Comparison of ENCODE assay signal across 9 cellular contexts in the genomic region with DNA sequence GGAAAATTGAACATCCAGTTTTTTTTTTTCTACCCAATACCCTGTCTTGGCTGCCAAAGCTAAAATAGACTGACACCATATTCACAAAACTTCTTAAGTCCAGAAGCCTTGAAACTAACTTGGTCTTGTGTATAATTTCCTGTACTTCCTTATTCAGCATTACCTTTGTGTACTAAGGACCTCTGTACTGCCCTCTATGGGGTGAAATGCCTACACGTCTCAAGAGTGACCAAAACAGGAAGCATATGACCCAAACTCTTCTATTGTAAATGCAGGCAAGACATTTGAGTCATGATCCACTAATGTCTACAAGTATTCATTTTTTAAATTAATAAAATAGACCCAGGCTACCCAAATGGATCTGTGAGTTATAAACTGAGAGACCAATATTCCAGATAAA. TPM values are rescaled to one million over a fixed set of nuclear protein-coding genes. Genes with fewer than 3 reads are reported as not detected.
DNase-seq lines count a peak whose midpoint lies in the region; ATAC-seq and TF ChIP-seq lines count a peak whose summit lies in the region.
"Had no signal": no experiment of that assay in that cellular context is flagged by ENCODE, and none has a peak within 500 bp of the region (broad histone marks: within the 10 kb centered on the region; RNA-seq: fewer than 3 reads in every experiment).

No MANE protein-coding gene starts in this region.

- H3K36me3 ChIP-seq in Panc1 (ENCODE audit: control insufficient read depth, insufficient read depth, low read length) (no peaks in the 10 kb centered on the region; the same call in 1 of the 2 replicates), hepatocyte (replicated peaks; ENCODE audit: insufficient read depth, low read depth) (no peaks in the 10 kb centered on the region), thyroid gland (no peaks in the 10 kb centered on the region)
- H3K36me3 ChIP-seq: SJSA1 had no signal

- no peak for TF ChIP-seq CTCF in GM13976 (IDR thresholded peaks at IDR 0.05; ENCODE audit: borderline replicate concordance, control extremely low read depth, extremely low read depth, insufficient read depth, missing control alignments)
- TF ChIP-seq CTCF in Panc1 (IDR thresholded peaks at IDR 0.05), result peak; percentile 54; the same call in 1 of the 2 replicates
- TF ChIP-seq CTCF in hepatocyte (IDR thresholded peaks at IDR 0.05; ENCODE audit: poor library complexity), result peak; percentile 39
- TF ChIP-seq CTCF in thyroid gland (IDR thresholded peaks at IDR 0.05), result peak in 1 of 6 experiments; percentile 18

- no peak overlapping the region for H3K4me2 ChIP-seq in hepatocyte

- no peak overlapping the region for H2AFZ ChIP-seq in hepatocyte

- TF ChIP-seq POLR2A in thyroid gland (IDR thresholded peaks at IDR 0.05), result no peak

- intact Hi-C loops in Panc1 (cut with micrococcal nuclease; ENCODE audit: unreplicated experiment), result no loop called here
- intact Hi-C loops in thyroid gland (cut with DNase I), result no loop called here

- no peaks in the 10 kb centered on the region for H3K9me2 ChIP-seq in hepatocyte (replicated peaks; ENCODE audit: insufficient read depth)

- in situ Hi-C loops in GM13976 (cut with MboI; ENCODE audit: low sequenced_read_pairs, unreplicated experiment) (no loop called here), Panc1 (cut with HindIII; ENCODE audit: low pct_unique_long_range_greater_than_20kb, low sequenced_read_pairs) (no loop called here)

- H3K27me3 ChIP-seq in Panc1 (ENCODE audit: control insufficient read depth, insufficient read depth, low read length) (no peaks in the 10 kb centered on the region), hepatocyte (no peaks in the 10 kb centered on the region), thyroid gland (no peaks in the 10 kb centered on the region)
- H3K27me3 ChIP-seq: SJSA1 had no signal

- H3K9me3 ChIP-seq in Panc1 (ENCODE audit: control insufficient read depth, insufficient read depth, low read depth, low read length) (no peaks in the 10 kb centered on the region), hepatocyte (ENCODE audit: low read depth) (no peaks in the 10 kb centered on the region), thyroid gland (no peaks in the 10 kb centered on the region)
- H3K9me3 ChIP-seq: SJSA1 had no signal

- no TSS peak for BruUV-seq in Panc1 (replicated peaks; lab: Mats Ljungman, UMichigan)

- H3K4me3 ChIP-seq in Panc1 (ENCODE audit: low read depth in 2 of 2, low read length in 2 of 2) (no peak overlapping the region), hepatocyte (no peak overlapping the region), thyroid gland (replicated peaks in 1 of 3) (no peak overlapping the region)
- H3K4me3 ChIP-seq: SJSA1 had no signal

- 53% methylated on average over 1 of the region's 1 CpG for WGBS in hepatocyte (ENCODE audit: low lambda C conversion rate, missing lambda C conversion rate)
- 48 to 68% methylated on average over 1 of the region's 1 CpG for WGBS in thyroid gland, 2 donors

- H3K79me2 ChIP-seq in hepatocyte, result no peaks in the 10 kb centered on the region

- POLR2A ChIA-PET in Panc1 (lab: Charles Lee), result no interaction called here

- ATAC-seq in HG02798 (IDR thresholded peaks at IDR 0.05; ENCODE audit: poor library complexity, unreplicated experiment) (peak; percentile 76), Panc1 (no peak)

- H4K20me1 ChIP-seq in hepatocyte (ENCODE audit: insufficient read depth, poor library complexity, severe bottlenecking), result no peaks in the 10 kb centered on the region

- H3K27ac ChIP-seq in Panc1 (ENCODE audit: low read length) (no peak overlapping the region; the same call in 1 of the 2 replicates), hepatocyte (no peak overlapping the region), thyroid gland (no peak overlapping the region)
- H3K27ac ChIP-seq: SJSA1 had no signal

- H3K4me1 ChIP-seq in Panc1 (ENCODE audit: control insufficient read depth, insufficient read depth, low read length) (no peaks in the 10 kb centered on the region), hepatocyte (ENCODE audit: insufficient read depth) (no peaks in the 10 kb centered on the region), thyroid gland (no peaks in the 10 kb centered on the region)
- H3K4me1 ChIP-seq: SJSA1 had no signal

- CTCF ChIA-PET in Panc1 (lab: Charles Lee), result interaction anchor here (0.6 to 0.7 kb wide), 2 partner anchors 36 to 470 kb away, joined by 3 to 7 read pairs; no protein-coding TSS in a partner anchor

- peak; percentile 5 for DNase-seq in GM13976 (ENCODE audit: low spot score)
- peak; percentile 2 for DNase-seq in Panc1 (ENCODE audit: low read depth, low spot score)
- peak; percentile 39 for DNase-seq in hepatocyte (ENCODE audit: low spot score)
- DNase-seq in retina, result no peak
- DNase-seq in activated CD8-positive, alpha-beta memory T cell treated with anti-CD3 and anti-CD28 coated beads, Interleukin-2, amount 50 U/mL, for 4 hours, result no peak
- no peak for DNase-seq in NCI-H1092 treated with DMSO at 0.1 percent for 48 hours (lab: John Stamatoyannopoulos, UW)
- no peak for DNase-seq in thyroid gland

RNA-seq across cellular contexts. Expression of a gene that starts 50.4 kb away (rescaled TPM):
- not detected for total RNA-seq in Panc1 (2021; ENCODE audit: unreplicated experiment)
- polyA plus RNA-seq in Panc1 (2012; ENCODE audit: insufficient read length), result not detected
- 4.0 and 4.8 TPM in 2 replicates for total RNA-seq in hepatocyte
- polyA plus RNA-seq in hepatocyte, result 2.0 and 3.0 TPM in 2 replicates
- 1 to 10 TPM in 3 of 4 donors, under 1 TPM in 1; 0.25 to 2.1 (median 1.1) TPM for total RNA-seq in thyroid gland
- total RNA-seq: SJSA1 had no signal

Comparison
In these comparisons a context has a peak if more than half of its experiments do, and no peak if none do; other contexts are left out.
1. DNase-seq: peak in GM13976 (single experiment), Panc1 (single experiment) and hepatocyte (single experiment); none in retina (single experiment), activated CD8-positive, alpha-beta memory T cell treated with anti-CD3 and anti-CD28 coated beads, Interleukin-2, amount 50 U/mL, for 4 hours (single experiment), NCI-H1092 treated with DMSO at 0.1 percent for 48 hours (single experiment) and thyroid gland (0 of 2).